In genomic region chr3:47416041-47416440, GRCh38 we compare ENCODE assay signal across 1 cellular context.
TF ChIP-seq lines count a peak whose summit lies in the region.

No MANE protein-coding gene starts in this region.

TF ChIP-seq in HepG2, 621 proteins besides CTCF, POLR2A, EP300 and RAD21:
- TF ChIP-seq IKZF1 (IDR thresholded peaks at IDR 0.05) (no peak), AGO2 (optimal IDR thresholded peaks at IDR 0.05; ENCODE audit: low read depth, low read length) (peak; percentile 86)
